8 cellular contexts compared by ENCODE assay signal in the genomic region with DNA sequence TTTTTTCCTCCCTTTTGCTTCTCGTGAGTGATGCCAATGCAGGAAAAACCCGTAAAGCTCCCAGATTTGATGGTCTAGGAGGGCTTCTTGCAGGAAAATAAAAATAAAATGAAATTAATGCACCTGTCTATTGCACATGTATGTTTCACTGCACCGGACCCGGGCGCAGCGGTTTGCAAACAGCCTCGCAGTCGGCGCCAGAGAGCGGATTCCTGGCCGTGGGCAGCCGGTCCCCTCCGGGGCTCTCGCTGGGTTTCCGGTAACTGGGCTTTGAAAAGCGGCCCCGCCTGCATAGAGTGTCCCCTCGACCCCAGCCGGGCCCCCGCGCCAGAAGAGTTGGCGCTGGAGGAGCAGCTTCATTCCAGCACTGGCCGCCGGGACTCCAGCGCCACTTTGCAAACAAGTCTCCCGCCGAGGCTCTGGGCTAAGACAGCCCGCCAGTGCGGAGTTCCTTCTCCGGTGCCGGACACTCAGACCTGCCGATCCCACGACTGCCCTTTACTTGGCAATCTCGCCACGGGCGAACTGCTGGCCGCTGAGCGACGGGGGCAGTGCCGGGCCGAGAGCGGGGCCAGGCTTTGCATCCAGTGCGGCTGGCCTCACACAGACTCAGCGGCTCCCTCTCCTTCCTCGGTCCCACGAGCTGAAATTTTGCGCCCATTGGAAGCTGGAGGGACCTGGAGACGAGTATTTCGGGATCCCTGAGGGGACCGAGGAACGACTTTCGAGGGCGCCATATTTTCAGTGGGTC. TPM values are rescaled to one million over a fixed set of nuclear protein-coding genes. Genes with fewer than 3 reads are reported as not detected.
DNase-seq lines count a peak whose midpoint lies in the region; TF ChIP-seq lines count a peak whose summit lies in the region.

No MANE protein-coding gene starts in this region.

- no peak overlapping the region for H4K8ac ChIP-seq in H9 (replicated peaks; ENCODE audit: insufficient read length, low read depth, low read length)
- H4K8ac ChIP-seq in neuronal stem cell (ENCODE audit: low read depth, low read length) = no peak overlapping the region

- H2AK5ac ChIP-seq in H9 (ENCODE audit: insufficient read length, low read length) (no peak overlapping the region), neuronal stem cell (ENCODE audit: low read depth, low read length) (no peak overlapping the region)

- TF ChIP-seq CTCF in H9 (conservative IDR thresholded peaks at IDR 0.05) (0 out of 3 replicates have a peak, but pooled peaks have one; percentile 13), glutamatergic neuron (IDR thresholded peaks at IDR 0.05; ENCODE audit: partially characterized antibody, unreplicated experiment) (no peak)

- H3K27ac ChIP-seq in H9 (ENCODE audit: insufficient read length, low read depth, low read length) (no peak overlapping the region), neuronal stem cell (replicated peaks; ENCODE audit: low read length) (no peak overlapping the region)

- H3K56ac ChIP-seq in H9 (ENCODE audit: insufficient read length, low read depth, low read length) = no peak overlapping the region

- H3K4me1 ChIP-seq in H9 (ENCODE audit: insufficient read depth, low read length) (no peaks in the 10 kb centered on the region), neuronal stem cell (ENCODE audit: control insufficient read depth in 2 of 2, insufficient read depth in 1 of 2, low read depth in 1 of 2, low read length in 2 of 2) (peaks cover 7 to 12% of the 10 kb centered on the region in 2 donors)

- 0 out of 2 replicates have a peak overlapping the region, but pooled peaks have one; percentile 30 for H3K14ac ChIP-seq in H9 (ENCODE audit: insufficient read depth, low read length)
- H3K14ac ChIP-seq in neuronal stem cell (ENCODE audit: low read length) = peak overlapping the region; percentile 83

- H3K79me1 ChIP-seq in H9 (ENCODE audit: insufficient read depth, low read depth, low read length, poor library complexity, severe bottlenecking) = no peaks in the 10 kb centered on the region
- peaks cover 3% of the 10 kb centered on the region for H3K79me1 ChIP-seq in neuronal stem cell (ENCODE audit: low read depth, low read length)

- no peaks in the 10 kb centered on the region for H3K36me3 ChIP-seq in neuronal stem cell (replicated peaks in 1 of 2; ENCODE audit: control insufficient read depth in 2 of 2, insufficient read depth in 2 of 2, low read length in 2 of 2)

- H3K4me1 Mint-ChIP-seq in H9 = peaks cover 12 to 17% of the 10 kb centered on the region in 2 experiments
- peaks cover 18% of the 10 kb centered on the region for H3K4me1 Mint-ChIP-seq in activated naive CD4-positive, alpha-beta T cell treated with anti-CD3 and anti-CD28 coated beads, Interleukin-2, amount 50 U/mL, for 24 hours
- H3K4me1 Mint-ChIP-seq in glutamatergic neuron (ENCODE audit: low read depth, unreplicated experiment) = peaks cover 4% of the 10 kb centered on the region

- peak overlapping the region; percentile 64 for H3K9ac ChIP-seq in H9 (ENCODE audit: extremely low read depth, insufficient read length, low read length)
- H3K9ac ChIP-seq in neuronal stem cell (ENCODE audit: low read depth, low read length, poor library complexity) = peak overlapping the region; percentile 87

- H3K9me3 ChIP-seq in H9 (ENCODE audit: control insufficient read depth, low read depth, low read length) (no peaks in the 10 kb centered on the region), neuronal stem cell (replicated peaks in 1 of 2; ENCODE audit: control insufficient read depth in 2 of 2, insufficient read depth in 1 of 2, low read depth in 1 of 2, low read length in 2 of 2) (no peaks in the 10 kb centered on the region)

- no peak overlapping the region for H2BK5ac ChIP-seq in H9 (ENCODE audit: insufficient read length, low read length)
- peak overlapping the region; percentile 72 for H2BK5ac ChIP-seq in neuronal stem cell (ENCODE audit: low read length)

- H3K4me2 ChIP-seq in H9 (ENCODE audit: insufficient read depth, insufficient read length, low read length) (peak overlapping the region; percentile 68), neuronal stem cell (ENCODE audit: insufficient read depth, low read length, poor library complexity, severe bottlenecking) (peak overlapping the region; percentile 98)

- H4K20me1 ChIP-seq in H9 (ENCODE audit: control insufficient read depth, insufficient read depth, insufficient read length) = no peaks in the 10 kb centered on the region

- H3K27ac Mint-ChIP-seq in H9 (peak overlapping the region in 1 of 3 experiments; percentile 27; a peak in 1 of 7 replicates), glutamatergic neuron (ENCODE audit: unreplicated experiment) (peak overlapping the region; percentile 43)
- no peak overlapping the region for H3K27ac Mint-ChIP-seq in activated naive CD4-positive, alpha-beta T cell treated with anti-CD3 and anti-CD28 coated beads, Interleukin-2, amount 50 U/mL, for 24 hours

- no peak overlapping the region for H4K5ac ChIP-seq in H9 (ENCODE audit: insufficient read length, low read depth, low read length)

- peaks cover 16% of the 10 kb centered on the region for H3K23me2 ChIP-seq in H9 (ENCODE audit: insufficient read length, low read depth, low read length, poor library complexity, severe bottlenecking)

- H2AFZ ChIP-seq in H9 (ENCODE audit: low read length) (no peak overlapping the region), neuronal stem cell (ENCODE audit: low read length) (peak overlapping the region; percentile 99)

- H3K4me3 Mint-ChIP-seq in H9 (peak overlapping the region; percentile 95 to 97), glutamatergic neuron (ENCODE audit: unreplicated experiment) (peak overlapping the region; percentile 93)
- H3K4me3 Mint-ChIP-seq in activated naive CD4-positive, alpha-beta T cell treated with anti-CD3 and anti-CD28 coated beads, Interleukin-2, amount 50 U/mL, for 24 hours = peak overlapping the region; percentile 89

- H2BK15ac ChIP-seq in H9 (ENCODE audit: low read depth, low read length) (no peak overlapping the region), neuronal stem cell (ENCODE audit: low read length) (peak overlapping the region; percentile 23)

- H2BK12ac ChIP-seq in H9 (ENCODE audit: insufficient read length, low read depth, low read length) (no peak overlapping the region), neuronal stem cell (ENCODE audit: low read length) (no peak overlapping the region)

- H3K79me2 ChIP-seq in H9 (ENCODE audit: insufficient read depth, low read length) = no peaks in the 10 kb centered on the region

- H3K9me3 Mint-ChIP-seq in H9 (no peaks in the 10 kb centered on the region), glutamatergic neuron (ENCODE audit: unreplicated experiment) (peaks cover 4% of the 10 kb centered on the region)
- no peaks in the 10 kb centered on the region for H3K9me3 Mint-ChIP-seq in activated naive CD4-positive, alpha-beta T cell treated with anti-CD3 and anti-CD28 coated beads, Interleukin-2, amount 50 U/mL, for 24 hours

- no peak overlapping the region for H3K4ac ChIP-seq in H9 (ENCODE audit: low read depth, low read length)
- no peak overlapping the region for H3K4ac ChIP-seq in neuronal stem cell (ENCODE audit: low read length)

- H2BK120ac ChIP-seq in H9 (ENCODE audit: low read depth, low read length, poor library complexity, severe bottlenecking) (no peak overlapping the region), neuronal stem cell (ENCODE audit: low read depth, low read length) (no peak overlapping the region)

- H3K27me3 ChIP-seq in H9 (ENCODE audit: insufficient read depth, low read length) = no peaks in the 10 kb centered on the region; the same call in 1 of the 2 replicates
- H3K27me3 ChIP-seq in neuronal stem cell (ENCODE audit: control insufficient read depth in 3 of 3, insufficient read depth in 3 of 3, low read depth in 1 of 3, low read length in 3 of 3) = peaks cover 0 to 4% (median 0%) of the 10 kb centered on the region in 3 experiments

- H4K91ac ChIP-seq in H9 (ENCODE audit: insufficient read length, low read depth, low read length) = no peak overlapping the region
- no peak overlapping the region for H4K91ac ChIP-seq in neuronal stem cell (ENCODE audit: low read depth, low read length, poor library complexity)

- peak overlapping the region; percentile 98 to 99 for H3K4me3 ChIP-seq in neuronal stem cell (ENCODE audit: low read length in 2 of 2)

- H3K23ac ChIP-seq in H9 (ENCODE audit: insufficient read length, low read depth, low read length) = no peak overlapping the region
- H3K23ac ChIP-seq in neuronal stem cell (ENCODE audit: low read depth, low read length, poor library complexity) = peak overlapping the region; percentile 70

- H3K27me3 Mint-ChIP-seq in H9 (ENCODE audit: low read depth) = peaks cover 17% of the 10 kb centered on the region
- H3K27me3 Mint-ChIP-seq in activated naive CD4-positive, alpha-beta T cell treated with anti-CD3 and anti-CD28 coated beads, Interleukin-2, amount 50 U/mL, for 24 hours = peaks cover 16% of the 10 kb centered on the region
- peaks cover 7% of the 10 kb centered on the region for H3K27me3 Mint-ChIP-seq in glutamatergic neuron (ENCODE audit: unreplicated experiment)

- H3K36me3 Mint-ChIP-seq in H9 (ENCODE audit: insufficient read depth in 1 of 3, low read depth in 3 of 3) (no peaks in the 10 kb centered on the region; a peak in 1 of 7 replicates), glutamatergic neuron (ENCODE audit: unreplicated experiment) (no peaks in the 10 kb centered on the region)
- H3K36me3 Mint-ChIP-seq in activated naive CD4-positive, alpha-beta T cell treated with anti-CD3 and anti-CD28 coated beads, Interleukin-2, amount 50 U/mL, for 24 hours = no peaks in the 10 kb centered on the region

- no CpG with 5 or more reads among the region's 53 CpGs for WGBS in H9 (ENCODE audit: extremely low coverage, insufficient read length, low lambda C conversion rate)
- no CpG with 5 or more reads among the region's 53 CpGs for WGBS in neuronal stem cell (ENCODE audit: extremely low coverage in 2 of 2, insufficient read length in 2 of 2, insufficient replicate concordance in 1 of 2), 2 donors

- peak; percentile 57 for DNase-seq in EH (ENCODE audit: low read depth)
- peak; percentile 54 for DNase-seq in H9
- peak; percentile 59 to 78 for DNase-seq in NCI-H526 (lab: John Stamatoyannopoulos, UW)
- peak; percentile 63 for DNase-seq in glutamatergic neuron
- DNase-seq in neuronal stem cell (ENCODE audit: low spot score) = peak; percentile 44
- DNase-seq in NCI-H446 (lab: John Stamatoyannopoulos, UW) = no peak
- no peak for DNase-seq in NCI-H187 (lab: John Stamatoyannopoulos, UW)

- H2BK20ac ChIP-seq in H9 (ENCODE audit: low read depth, low read length, poor library complexity, severe bottlenecking) = no peak overlapping the region

- no peak overlapping the region for H3T11ph ChIP-seq in H9 (ENCODE audit: low read length)

- no peak overlapping the region for H3K18ac ChIP-seq in H9 (ENCODE audit: insufficient read length, low read depth, low read length)
- H3K18ac ChIP-seq in neuronal stem cell (ENCODE audit: low read length) = peak overlapping the region; percentile 92

RNA-seq across cellular contexts. Expression of a gene that starts 0.6 kb away (rescaled TPM):
- total RNA-seq in H9 (2021) (12.9 and 15.7 TPM in 2 replicates), glutamatergic neuron (ENCODE audit: unreplicated experiment) (16.9 TPM)
- 3.9 TPM for polyA plus RNA-seq in neuronal stem cell (2013, experiment 1 of 2)
- 4.3 TPM for polyA plus RNA-seq in neuronal stem cell (2013, experiment 2 of 2)

Comparison
In these comparisons a context has a peak if more than half of its experiments do, and no peak if none do; other contexts are left out.
1. DNase-seq: peak in EH (single experiment), H9 (single experiment), NCI-H526 (2 of 2), glutamatergic neuron (single experiment) and neuronal stem cell (single experiment); none in NCI-H446 (0 of 2) and NCI-H187 (0 of 2).
2. Peak in every context shown above with its lines, with median percentiles within 50 percentile points of each other: H3K4me3 Mint-ChIP-seq.